Comparison of ENCODE assay signal across 15 cellular contexts in the genomic region with DNA sequence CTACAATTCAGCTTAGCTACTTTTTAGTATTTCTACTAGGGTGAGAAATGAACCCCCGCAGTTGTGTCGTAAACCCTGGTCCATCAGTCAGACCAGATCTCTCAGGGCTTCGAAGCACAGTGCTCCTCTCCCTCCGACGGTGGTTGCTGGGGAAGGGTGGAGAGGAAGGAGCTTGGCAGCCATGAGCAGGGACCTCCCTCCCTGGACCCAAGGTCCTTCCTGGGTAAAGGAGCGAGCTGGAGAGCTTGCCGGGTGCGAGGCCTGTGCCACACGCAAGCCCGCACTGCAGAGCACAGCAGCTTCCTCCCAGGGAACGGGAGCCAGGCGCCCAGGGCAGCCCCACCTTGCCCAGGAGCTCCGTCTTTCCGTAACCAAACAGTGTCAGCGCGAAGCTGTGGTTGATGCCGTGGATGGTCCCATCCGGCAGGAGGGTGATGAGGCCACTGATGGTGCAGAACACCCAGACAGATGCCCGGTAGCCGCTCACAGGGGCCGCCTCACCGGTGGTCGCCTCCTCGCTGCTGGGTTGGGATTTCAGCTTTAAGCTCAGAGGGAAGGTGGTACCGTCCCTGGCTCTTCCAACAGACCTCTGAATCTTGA. TPM values are rescaled to one million over a fixed set of nuclear protein-coding genes. Genes with fewer than 3 reads are reported as not detected.
DNase-seq lines count a peak whose midpoint lies in the region; ATAC-seq and TF ChIP-seq lines count a peak whose summit lies in the region.
"Had no signal": no experiment of that assay in that cellular context is flagged by ENCODE, and none has a peak within 500 bp of the region (broad histone marks: within the 10 kb centered on the region; RNA-seq: fewer than 3 reads in every experiment).

No MANE protein-coding gene starts in this region.

- H4K8ac ChIP-seq in neuronal stem cell (ENCODE audit: low read depth, low read length) = no peak overlapping the region

- no peak overlapping the region for H3K27ac ChIP-seq in neuronal stem cell (replicated peaks; ENCODE audit: low read length)
- H3K27ac ChIP-seq in sigmoid colon = no peak overlapping the region
- H3K27ac ChIP-seq: BLaER1 treated with 17β-estradiol and CSF1 and Interleukin-3, amounts not matched to agents 10 nM and 100 nM; GM23248 had no signal

- TF ChIP-seq CTCF in chondrocyte (IDR thresholded peaks at IDR 0.05) (no peak), sigmoid colon (IDR thresholded peaks at IDR 0.05) (no peak)

- H3K4me1 ChIP-seq in neuronal stem cell (ENCODE audit: control insufficient read depth in 2 of 2, insufficient read depth in 1 of 2, low read depth in 1 of 2, low read length in 2 of 2) (no peaks in the 10 kb centered on the region), sigmoid colon (no peaks in the 10 kb centered on the region)
- H3K4me1 ChIP-seq: BLaER1 treated with 17β-estradiol and CSF1 and Interleukin-3, amounts not matched to agents 10 nM and 100 nM; HAP-1 had no signal

- POLR2A ChIA-PET in activated naive CD8-positive, alpha-beta T cell treated with anti-CD3 and anti-CD28 coated beads, Interleukin-2, amount 10 ng/mL, durations not matched to agents 7 days and 5 days (lab: Charles Lee) = interaction anchor here (1.1 kb wide), 1 partner anchor 13 kb away, joined by 4 read pairs; a partner anchor contains a TSS

- DNase-seq in activated naive CD8-positive, alpha-beta T cell treated with anti-CD3 and anti-CD28 coated beads, Interleukin-2, amount 10 ng/mL, durations not matched to agents 7 days and 5 days = peak; percentile 17
- DNase-seq in activated naive CD8-positive, alpha-beta T cell treated with anti-CD3 and anti-CD28 coated beads, Interleukin-2, amount 50 U/mL, for 24 hours = no peak
- DNase-seq in chondrocyte (ENCODE audit: low spot score) (peak; percentile 68), neuronal stem cell (ENCODE audit: low spot score) (no peak), sigmoid colon (peak; percentile 52), OCI-M1 (lab: John Stamatoyannopoulos, UW) (no peak), islet precursor cell (no peak)
- DNase-seq: CD4-positive, CD25-positive, alpha-beta regulatory T cell; CD8-positive, alpha-beta memory T cell; COR-L47; GM23248 had no signal

- H3K27ac Mint-ChIP-seq in activated naive CD8-positive, alpha-beta T cell treated with anti-CD3 and anti-CD28 coated beads, Interleukin-2, amount 10 ng/mL, durations not matched to agents 7 days and 5 days = no peak overlapping the region
- H3K27ac Mint-ChIP-seq in activated naive CD8-positive, alpha-beta T cell treated with anti-CD3 and anti-CD28 coated beads, Interleukin-2, amount 50 U/mL, for 24 hours = no peak overlapping the region
- H3K27ac Mint-ChIP-seq in chondrocyte (ENCODE audit: unreplicated experiment) = no peak overlapping the region
- H3K27ac Mint-ChIP-seq: B cell had no signal

- H3K14ac ChIP-seq in neuronal stem cell (ENCODE audit: low read length) = no peak overlapping the region

- H3K4me3 Mint-ChIP-seq in activated naive CD8-positive, alpha-beta T cell treated with anti-CD3 and anti-CD28 coated beads, Interleukin-2, amount 10 ng/mL, durations not matched to agents 7 days and 5 days = no peak overlapping the region
- no peak overlapping the region for H3K4me3 Mint-ChIP-seq in activated naive CD8-positive, alpha-beta T cell treated with anti-CD3 and anti-CD28 coated beads, Interleukin-2, amount 50 U/mL, for 24 hours
- H3K4me3 Mint-ChIP-seq in chondrocyte (ENCODE audit: unreplicated experiment) = no peak overlapping the region
- H3K4me3 Mint-ChIP-seq: B cell; CD4-positive, CD25-positive, alpha-beta regulatory T cell; CD8-positive, alpha-beta memory T cell had no signal

- TF ChIP-seq EP300 in sigmoid colon (IDR thresholded peaks at IDR 0.05) = no peak

- intact Hi-C loops in sigmoid colon (cut with DNase I) = no loop called here

- H3K4me3 ChIP-seq in neuronal stem cell (ENCODE audit: low read length in 2 of 2) (no peak overlapping the region), sigmoid colon (no peak overlapping the region)
- H3K4me3 ChIP-seq: BLaER1 treated with 17β-estradiol and CSF1 and Interleukin-3, amounts not matched to agents 10 nM and 100 nM; GM23248; HAP-1 had no signal

- H2BK120ac ChIP-seq in neuronal stem cell (ENCODE audit: low read depth, low read length) = no peak overlapping the region

- no peak overlapping the region for H3K9ac ChIP-seq in neuronal stem cell (ENCODE audit: low read depth, low read length, poor library complexity)
- H3K9ac ChIP-seq: BLaER1 treated with 17β-estradiol and CSF1 and Interleukin-3, amounts not matched to agents 10 nM and 100 nM; GM23248 had no signal

- H3K18ac ChIP-seq in neuronal stem cell (ENCODE audit: low read length) = no peak overlapping the region

- H3K27me3 Mint-ChIP-seq in activated naive CD8-positive, alpha-beta T cell treated with anti-CD3 and anti-CD28 coated beads, Interleukin-2, amount 10 ng/mL, durations not matched to agents 7 days and 5 days = no peaks in the 10 kb centered on the region
- no peaks in the 10 kb centered on the region for H3K27me3 Mint-ChIP-seq in activated naive CD8-positive, alpha-beta T cell treated with anti-CD3 and anti-CD28 coated beads, Interleukin-2, amount 50 U/mL, for 24 hours
- no peaks in the 10 kb centered on the region for H3K27me3 Mint-ChIP-seq in chondrocyte (ENCODE audit: low read depth)
- H3K27me3 Mint-ChIP-seq: B cell; CD4-positive, CD25-positive, alpha-beta regulatory T cell; CD8-positive, alpha-beta memory T cell had no signal

- H3K36me3 ChIP-seq in neuronal stem cell (replicated peaks in 1 of 2; ENCODE audit: control insufficient read depth in 2 of 2, insufficient read depth in 2 of 2, low read length in 2 of 2) (peaks cover 16 to 95% of the 10 kb centered on the region in 2 donors), sigmoid colon (no peaks in the 10 kb centered on the region)

- no peak overlapping the region for H2AK5ac ChIP-seq in neuronal stem cell (ENCODE audit: low read depth, low read length)

- ATAC-seq in activated naive CD8-positive, alpha-beta T cell treated with anti-CD3 and anti-CD28 coated beads, Interleukin-2, amount 10 ng/mL, durations not matched to agents 7 days and 5 days (ENCODE audit: low read depth) = no peak
- ATAC-seq in activated naive CD8-positive, alpha-beta T cell treated with anti-CD3 and anti-CD28 coated beads, Interleukin-2, amount 50 U/mL, for 24 hours = no peak
- no peak for ATAC-seq in HG02798 (IDR thresholded peaks at IDR 0.05; ENCODE audit: poor library complexity, unreplicated experiment)

- H2BK5ac ChIP-seq in neuronal stem cell (ENCODE audit: low read length) = no peak overlapping the region

- no peak overlapping the region for H2AFZ ChIP-seq in neuronal stem cell (ENCODE audit: low read length)
- H2AFZ ChIP-seq: GM23248 had no signal

- no peaks in the 10 kb centered on the region for H3K9me3 Mint-ChIP-seq in activated naive CD8-positive, alpha-beta T cell treated with anti-CD3 and anti-CD28 coated beads, Interleukin-2, amount 10 ng/mL, durations not matched to agents 7 days and 5 days
- H3K9me3 Mint-ChIP-seq in activated naive CD8-positive, alpha-beta T cell treated with anti-CD3 and anti-CD28 coated beads, Interleukin-2, amount 50 U/mL, for 24 hours = no peaks in the 10 kb centered on the region
- H3K9me3 Mint-ChIP-seq in chondrocyte (ENCODE audit: low read depth) = no peaks in the 10 kb centered on the region
- H3K9me3 Mint-ChIP-seq: CD8-positive, alpha-beta memory T cell had no signal

- H3K4ac ChIP-seq in neuronal stem cell (ENCODE audit: low read length) = no peak overlapping the region

- H2BK15ac ChIP-seq in neuronal stem cell (ENCODE audit: low read length) = no peak overlapping the region

- H3K9me3 ChIP-seq in neuronal stem cell (replicated peaks in 1 of 2; ENCODE audit: control insufficient read depth in 2 of 2, insufficient read depth in 1 of 2, low read depth in 1 of 2, low read length in 2 of 2) (no peaks in the 10 kb centered on the region), sigmoid colon (no peaks in the 10 kb centered on the region)
- H3K9me3 ChIP-seq: BLaER1 treated with 17β-estradiol and CSF1 and Interleukin-3, amounts not matched to agents 10 nM and 100 nM; HAP-1 had no signal

- H3K27me3 ChIP-seq in neuronal stem cell (ENCODE audit: control insufficient read depth in 3 of 3, insufficient read depth in 3 of 3, low read depth in 1 of 3, low read length in 3 of 3) (no peaks in the 10 kb centered on the region), sigmoid colon (no peaks in the 10 kb centered on the region)
- H3K27me3 ChIP-seq: BLaER1 treated with 17β-estradiol and CSF1 and Interleukin-3, amounts not matched to agents 10 nM and 100 nM had no signal

- H2BK12ac ChIP-seq in neuronal stem cell (ENCODE audit: low read length) = no peak overlapping the region

- peaks cover 12% of the 10 kb centered on the region for H3K36me3 Mint-ChIP-seq in activated naive CD8-positive, alpha-beta T cell treated with anti-CD3 and anti-CD28 coated beads, Interleukin-2, amount 10 ng/mL, durations not matched to agents 7 days and 5 days
- peaks cover 26% of the 10 kb centered on the region for H3K36me3 Mint-ChIP-seq in activated naive CD8-positive, alpha-beta T cell treated with anti-CD3 and anti-CD28 coated beads, Interleukin-2, amount 50 U/mL, for 24 hours (ENCODE audit: low read depth)
- H3K36me3 Mint-ChIP-seq in chondrocyte (ENCODE audit: low read depth) = peaks cover 5% of the 10 kb centered on the region

- H3K4me2 ChIP-seq in neuronal stem cell (ENCODE audit: insufficient read depth, low read length, poor library complexity, severe bottlenecking) = no peak overlapping the region
- H3K4me2 ChIP-seq: BLaER1 treated with 17β-estradiol and CSF1 and Interleukin-3, amounts not matched to agents 10 nM and 100 nM had no signal

- no peak for TF ChIP-seq POLR2A in sigmoid colon (IDR thresholded peaks at IDR 0.05)

- WGBS in neuronal stem cell (ENCODE audit: extremely low coverage in 2 of 2, insufficient read length in 2 of 2, insufficient replicate concordance in 1 of 2), 2 donors = no CpG with 5 or more reads among the region's 25 CpGs
- WGBS in sigmoid colon, 2 donors = 95 to 97% methylated on average over 25 of the region's 25 CpGs

- peak overlapping the region; percentile 70 for H3K23ac ChIP-seq in neuronal stem cell (ENCODE audit: low read depth, low read length, poor library complexity)

- no peaks in the 10 kb centered on the region for H3K4me1 Mint-ChIP-seq in activated naive CD8-positive, alpha-beta T cell treated with anti-CD3 and anti-CD28 coated beads, Interleukin-2, amount 10 ng/mL, durations not matched to agents 7 days and 5 days
- H3K4me1 Mint-ChIP-seq in activated naive CD8-positive, alpha-beta T cell treated with anti-CD3 and anti-CD28 coated beads, Interleukin-2, amount 50 U/mL, for 24 hours = no peaks in the 10 kb centered on the region
- peaks cover 2% of the 10 kb centered on the region for H3K4me1 Mint-ChIP-seq in chondrocyte (ENCODE audit: low read depth)
- H3K4me1 Mint-ChIP-seq: CD8-positive, alpha-beta memory T cell had no signal

- no peak overlapping the region for H4K91ac ChIP-seq in neuronal stem cell (ENCODE audit: low read depth, low read length, poor library complexity)

- H3K79me1 ChIP-seq in neuronal stem cell (ENCODE audit: low read depth, low read length) = peaks cover 7% of the 10 kb centered on the region

RNA-seq across cellular contexts. Expression of a gene that starts 12.5 kb away (rescaled TPM):
- 100 to 1,000 TPM; 132 to 153 TPM for total RNA-seq in activated naive CD8-positive, alpha-beta T cell treated with anti-CD3 and anti-CD28 coated beads, Interleukin-2, amount 10 ng/mL, durations not matched to agents 7 days and 5 days
- total RNA-seq in chondrocyte (4.4 to 13.8 TPM (median 4.5 TPM) in 3 replicates), sigmoid colon (1 to 10 TPM; 2.8 to 7.7 (median 4.7) TPM)
- 11.4 TPM for polyA plus RNA-seq in neuronal stem cell (2013, experiment 1 of 2)
- polyA plus RNA-seq in neuronal stem cell (2013, experiment 2 of 2) = 10.5 TPM
- polyA plus RNA-seq in sigmoid colon = 10 to 100 TPM in 1 of 3 donors, 1 to 10 TPM in 2; 1.4 to 16.4 (median 1.8) TPM

RNA-seq across cellular contexts. Expression of a gene that starts 13.5 kb away (rescaled TPM):
- total RNA-seq in activated naive CD8-positive, alpha-beta T cell treated with anti-CD3 and anti-CD28 coated beads, Interleukin-2, amount 10 ng/mL, durations not matched to agents 7 days and 5 days = 10 to 100 TPM; 78.8 to 84.6 TPM
- 43.1 to 54.2 TPM (median 44.3 TPM) in 3 replicates for total RNA-seq in chondrocyte
- 36.4 TPM for polyA plus RNA-seq in neuronal stem cell (2013, experiment 1 of 2)
- polyA plus RNA-seq in neuronal stem cell (2013, experiment 2 of 2) = 38.0 TPM
- total RNA-seq in sigmoid colon = 10 to 100 TPM; 41.3 to 63.5 (median 56.8) TPM
- 10 to 100 TPM; 76.3 to 89.7 (median 78.7) TPM for polyA plus RNA-seq in sigmoid colon

RNA-seq across cellular contexts. Expression of a gene that starts 34.7 kb away (rescaled TPM):
- 10 to 100 TPM; 88.1 to 88.9 TPM for total RNA-seq in activated naive CD8-positive, alpha-beta T cell treated with anti-CD3 and anti-CD28 coated beads, Interleukin-2, amount 10 ng/mL, durations not matched to agents 7 days and 5 days
- total RNA-seq in chondrocyte (21.5 to 34.1 TPM (median 22.6 TPM) in 3 replicates), sigmoid colon (10 to 100 TPM; 18.9 to 47.9 (median 33.2) TPM)
- polyA plus RNA-seq in neuronal stem cell (2013, experiment 1 of 2) = 19.9 TPM
- polyA plus RNA-seq in neuronal stem cell (2013, experiment 2 of 2) = 20.1 TPM
- polyA plus RNA-seq in sigmoid colon = 10 to 100 TPM; 27.0 to 40.2 (median 29.1) TPM

RNA-seq across cellular contexts. Expression of a gene that starts 51.7 kb away (rescaled TPM):
- 1 to 10 TPM in 1 of 2 experiments, under 1 TPM in 1; 0.97 to 1.4 TPM for total RNA-seq in activated naive CD8-positive, alpha-beta T cell treated with anti-CD3 and anti-CD28 coated beads, Interleukin-2, amount 10 ng/mL, durations not matched to agents 7 days and 5 days
- total RNA-seq in chondrocyte (0.48 to 2.2 TPM (median 1.5 TPM) in 3 replicates), sigmoid colon (1 to 10 TPM in 1 of 4 donors, under 1 TPM in 1, not detected in 2; 0.41 to 1.7 TPM)
- polyA plus RNA-seq in neuronal stem cell (2013, experiment 1 of 2) = 1.3 TPM
- 1.4 TPM for polyA plus RNA-seq in neuronal stem cell (2013, experiment 2 of 2)
- polyA plus RNA-seq in sigmoid colon = 10 to 100 TPM in 1 of 3 donors, 1 to 10 TPM in 2; 3.9 to 39.2 (median 7.8) TPM
- polyA plus RNA-seq: CD4-positive, CD25-positive, alpha-beta regulatory T cell; CD8-positive, alpha-beta memory T cell had no signal

Comparison
In these comparisons a context has a peak if more than half of its experiments do, and no peak if none do; other contexts are left out.
1. DNase-seq: peak in activated naive CD8-positive, alpha-beta T cell treated with anti-CD3 and anti-CD28 coated beads, Interleukin-2, amount 10 ng/mL, durations not matched to agents 7 days and 5 days (single experiment), chondrocyte (single experiment) and sigmoid colon (single experiment); none in activated naive CD8-positive, alpha-beta T cell treated with anti-CD3 and anti-CD28 coated beads, Interleukin-2, amount 50 U/mL, for 24 hours (single experiment), neuronal stem cell (single experiment), OCI-M1 (single experiment) and islet precursor cell (single experiment).